Comparison of ENCODE assay signal across 27 cellular contexts in the genomic region with DNA sequence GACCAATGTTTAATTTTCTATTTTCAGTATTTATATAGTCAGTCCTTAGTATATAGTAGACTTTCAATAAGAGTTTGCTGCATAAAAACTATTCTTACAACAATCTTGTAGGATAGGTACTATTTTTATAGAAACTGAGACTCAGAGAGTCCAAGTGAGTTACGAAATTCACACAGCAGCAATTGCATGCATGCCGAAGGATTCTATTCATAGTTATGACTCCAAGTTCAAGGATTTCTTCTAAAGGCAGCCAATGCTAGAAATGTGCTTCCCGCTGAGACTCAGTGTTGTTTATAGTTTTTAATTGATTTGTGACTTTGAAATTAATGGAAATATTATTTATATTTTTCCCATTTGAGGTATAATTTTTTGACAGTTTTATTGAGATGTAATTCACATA.
"Had no signal": no experiment of that assay in that cellular context is flagged by ENCODE, and none has a peak within 500 bp of the region (broad histone marks: within the 10 kb centered on the region; RNA-seq: fewer than 3 reads in every experiment).

No MANE protein-coding gene starts in this region.

- H3K4me1 Mint-ChIP-seq: memory B cell; naive thymus-derived CD8-positive, alpha-beta T cell; neural crest cell; stimulated activated effector memory CD8-positive, alpha-beta T cell treated with anti-CD3 and anti-CD28 coated beads, Interleukin-12 subunit alpha, Interleukin-12 subunit beta, amount 100 ng/mL, for 72 hours had no signal

- H3K36me3 ChIP-seq: left ventricle myocardium inferior, pancreas, prostate gland, spleen, suprapubic skin, thoracic aorta, tibial artery, uterus had no signal

- H3K36me3 Mint-ChIP-seq: memory B cell; naive thymus-derived CD8-positive, alpha-beta T cell; stimulated activated effector memory CD8-positive, alpha-beta T cell treated with anti-CD3 and anti-CD28 coated beads, Interleukin-12 subunit alpha, Interleukin-12 subunit beta, amount 100 ng/mL, for 72 hours; type B pancreatic cell had no signal

- H3K27me3 ChIP-seq: pancreas, spleen, suprapubic skin, tibial artery, uterus had no signal

- H3K4me1 ChIP-seq: left ventricle myocardium inferior, pancreas, prostate gland, spleen, suprapubic skin, tibial artery, uterus had no signal

- H3K27ac ChIP-seq: left ventricle myocardium inferior, pancreas, prostate gland, spleen, suprapubic skin, thoracic aorta, tibial artery, uterus had no signal

- ATAC-seq: mucosa of descending colon; naive thymus-derived CD8-positive, alpha-beta T cell; pancreas; right cardiac atrium; sciatic nerve; stimulated activated effector memory CD8-positive, alpha-beta T cell treated with anti-CD3 and anti-CD28 coated beads, Interleukin-12 subunit alpha, Interleukin-12 subunit beta, amount 100 ng/mL, for 72 hours had no signal

- DNase-seq: islet precursor cell; left ventricle myocardium inferior; midbrain; mucosa of descending colon; naive thymus-derived CD8-positive, alpha-beta T cell; nucleus accumbens; pancreas; posterior cingulate gyrus; retina; right cardiac atrium; small intestine; spleen; stimulated activated CD4-positive, alpha-beta T cell treated with anti-CD3 and anti-CD28 coated beads, Interleukin-4, amount 100 ng/mL, for 24 hours; stimulated activated naive CD4-positive, alpha-beta T cell; tibial artery; uterus had no signal

- H3K4me3 ChIP-seq: left ventricle myocardium inferior, lung, mucosa of descending colon, pancreas, prostate gland, spleen, suprapubic skin, thoracic aorta, tibial artery, uterus had no signal

- H3K27me3 Mint-ChIP-seq: stimulated activated naive CD8-positive, alpha-beta T cell treated with anti-CD3 and anti-CD28 coated beads, Interleukin-15, Interleukin-2, amounts not matched to agents 100 ng/mL and 50 ng/mL, for 24 hours; type B pancreatic cell had no signal

- H3K9me3 Mint-ChIP-seq: nephron; neural crest cell; stimulated activated naive CD8-positive, alpha-beta T cell treated with anti-CD3 and anti-CD28 coated beads, Interleukin-15, Interleukin-2, amounts not matched to agents 100 ng/mL and 50 ng/mL, for 24 hours; type B pancreatic cell had no signal

- H3K27ac Mint-ChIP-seq: memory B cell; naive thymus-derived CD8-positive, alpha-beta T cell; stimulated activated effector memory CD8-positive, alpha-beta T cell treated with anti-CD3 and anti-CD28 coated beads, Interleukin-12 subunit alpha, Interleukin-12 subunit beta, amount 100 ng/mL, for 72 hours; stimulated activated naive CD8-positive, alpha-beta T cell treated with anti-CD3 and anti-CD28 coated beads, Interleukin-15, Interleukin-2, amounts not matched to agents 100 ng/mL and 50 ng/mL, for 24 hours; type B pancreatic cell had no signal

- H3K9me3 ChIP-seq: left ventricle myocardium inferior, mucosa of descending colon, pancreas, prostate gland, spleen, suprapubic skin, thoracic aorta, tibial artery, uterus had no signal

- H3K4me3 Mint-ChIP-seq: memory B cell; naive thymus-derived CD8-positive, alpha-beta T cell; nephron; neural crest cell; stimulated activated effector memory CD8-positive, alpha-beta T cell treated with anti-CD3 and anti-CD28 coated beads, Interleukin-12 subunit alpha, Interleukin-12 subunit beta, amount 100 ng/mL, for 72 hours; stimulated activated naive CD8-positive, alpha-beta T cell treated with anti-CD3 and anti-CD28 coated beads, Interleukin-15, Interleukin-2, amounts not matched to agents 100 ng/mL and 50 ng/mL, for 24 hours; type B pancreatic cell had no signal
